Comparison of ENCODE assay signal across 19 cellular contexts in the genomic region with DNA sequence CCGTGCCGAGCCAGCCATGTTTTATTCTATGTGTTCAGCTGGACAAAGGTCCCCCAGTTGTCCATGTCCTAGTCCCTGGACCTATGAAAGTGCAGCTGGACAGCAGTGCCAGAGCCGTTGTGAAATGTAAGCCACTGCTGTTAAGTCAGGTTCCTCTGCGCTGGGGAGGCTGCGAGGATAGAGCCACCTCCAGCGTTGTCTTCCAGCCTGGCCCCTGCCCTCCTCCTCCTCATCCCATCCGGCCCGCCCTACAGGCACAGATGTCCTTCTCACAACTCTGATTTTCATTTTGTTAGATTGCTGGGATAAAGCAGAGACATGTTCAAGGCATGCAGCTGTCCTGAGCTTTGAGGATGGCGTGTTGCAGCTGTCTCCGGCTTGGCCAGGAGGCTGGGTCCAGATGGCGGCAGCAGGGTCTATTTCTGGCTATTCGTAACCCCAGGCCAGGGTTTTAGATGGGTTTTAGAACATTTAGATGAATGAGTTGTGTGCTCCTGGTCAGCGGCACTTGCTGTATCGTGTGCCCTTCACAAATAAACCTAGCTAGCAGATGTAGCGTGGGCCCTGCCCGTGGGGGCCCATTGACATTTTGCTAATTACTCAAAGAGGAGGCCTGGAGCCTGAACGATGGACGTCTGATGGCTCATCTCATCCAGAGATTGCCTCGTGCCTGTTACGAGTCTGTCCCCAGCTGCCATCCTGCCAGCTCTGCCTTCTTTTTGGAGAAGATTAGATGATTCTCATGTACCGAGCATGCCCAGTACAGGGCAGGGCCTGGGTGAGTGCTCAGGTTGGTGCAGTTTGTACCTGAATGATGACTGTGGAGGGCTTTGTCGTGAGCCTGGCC.
DNase-seq lines count a peak whose midpoint lies in the region; ATAC-seq and TF ChIP-seq lines count a peak whose summit lies in the region.
"Had no signal": no experiment of that assay in that cellular context is flagged by ENCODE, and none has a peak within 500 bp of the region (broad histone marks: within the 10 kb centered on the region; RNA-seq: fewer than 3 reads in every experiment).

No MANE protein-coding gene starts in this region.

- ATAC-seq in heart left ventricle, result peak; percentile 17 to 57 (median 48)
- ATAC-seq: left colon had no signal

- no peaks in the 10 kb centered on the region for H3K36me3 ChIP-seq in heart left ventricle
- H3K36me3 ChIP-seq in neural progenitor cell, result no peaks in the 10 kb centered on the region
- no peaks in the 10 kb centered on the region for H3K36me3 ChIP-seq in ascending aorta
- H3K36me3 ChIP-seq in transverse colon, result no peaks in the 10 kb centered on the region
- H3K36me3 ChIP-seq: thoracic aorta had no signal

- in situ Hi-C loops in transverse colon (cut with MboI; ENCODE audit: low pct_ligation_motif_present in 1 of 4, low pct_unique_long_range_greater_than_20kb in 1 of 4, low sequenced_read_pairs in 3 of 4), result no loop called here

- TF ChIP-seq CTCF in AG10803 (conservative IDR thresholded peaks at IDR 0.05; ENCODE audit: low read length) (no peak), heart left ventricle (IDR thresholded peaks at IDR 0.05) (no peak), neural progenitor cell (IDR thresholded peaks at IDR 0.05) (no peak), ascending aorta (IDR thresholded peaks at IDR 0.05) (no peak), transverse colon (IDR thresholded peaks at IDR 0.05) (no peak)

- H3K4me1 ChIP-seq in heart left ventricle (peaks cover 0 to 16% (median 8%) of the 10 kb centered on the region in 12 donors), neural progenitor cell (no peaks in the 10 kb centered on the region), ascending aorta (no peaks in the 10 kb centered on the region), transverse colon (peaks cover 0 to 4% (median 0%) of the 10 kb centered on the region in 4 donors)
- H3K4me1 ChIP-seq: parathyroid adenoma had no signal

- H3K27ac ChIP-seq in heart left ventricle (peak overlapping the region in 9 of 12 donors; percentile 9 to 74 (median 49)), neural progenitor cell (no peak overlapping the region), ascending aorta (no peak overlapping the region), transverse colon (peak overlapping the region in 2 of 4 donors; percentile 9 to 51)
- H3K27ac ChIP-seq: parathyroid adenoma, thoracic aorta had no signal

- no peaks in the 10 kb centered on the region for H3K79me2 ChIP-seq in neural progenitor cell (ENCODE audit: low read depth)
- H3K79me2 ChIP-seq: parathyroid adenoma had no signal

- no peak overlapping the region for H3K4me2 ChIP-seq in neural progenitor cell

- no peaks in the 10 kb centered on the region for H3K27me3 Mint-ChIP-seq in neural progenitor cell (ENCODE audit: insufficient read depth, low read depth)
- H3K27me3 Mint-ChIP-seq: activated CD4-positive, alpha-beta memory T cell treated with anti-CD3 and anti-CD28 coated beads, Interleukin-2, amount 10 ng/mL, durations not matched to agents 7 days and 5 days had no signal

- no peaks in the 10 kb centered on the region for H3K36me3 Mint-ChIP-seq in neural progenitor cell

- whole genome bisulfite sequencing in heart left ventricle, 4 donors, result 72 to 86% (median 78%) methylated on average over 20 to 22 of the region's 22 CpGs
- WGBS in transverse colon (ENCODE audit: low coverage in 1 of 2), 2 donors, result 83 to 93% methylated on average over 10 to 22 of the region's 22 CpGs

- H3K9me3 Mint-ChIP-seq in neural progenitor cell, result peaks cover 11% of the 10 kb centered on the region
- H3K9me3 Mint-ChIP-seq: CD8-positive, alpha-beta memory T cell had no signal

- no peaks in the 10 kb centered on the region for H3K27me3 ChIP-seq in heart left ventricle
- no peaks in the 10 kb centered on the region for H3K27me3 ChIP-seq in neural progenitor cell
- no peaks in the 10 kb centered on the region for H3K27me3 ChIP-seq in ascending aorta
- H3K27me3 ChIP-seq in transverse colon, result no peaks in the 10 kb centered on the region

- no peaks in the 10 kb centered on the region for H3F3A ChIP-seq in neural progenitor cell (ENCODE audit: low read depth)

- DNase-seq in AG10803 (ENCODE audit: low read depth), result peak; percentile 28
- DNase-seq in NCI-H524 (lab: John Stamatoyannopoulos, UW), result peak; percentile 81 to 94
- DNase-seq in heart left ventricle, result peak in 2 of 5 donors; percentile 36 to 67
- DNase-seq in neural progenitor cell (ENCODE audit: low spot score), result no peak
- DNase-seq in ascending aorta (ENCODE audit: low spot score in 2 of 2), result no peak
- no peak for DNase-seq in transverse colon
- no peak for DNase-seq in NAMALWA (ENCODE audit: low spot score)
- no peak for DNase-seq in DMS79 (lab: John Stamatoyannopoulos, UW)
- DNase-seq: activated CD4-positive, alpha-beta memory T cell treated with anti-CD3 and anti-CD28 coated beads, Interleukin-2, amount 10 ng/mL, durations not matched to agents 7 days and 5 days; activated naive CD4-positive, alpha-beta T cell treated with anti-CD3 and anti-CD28 coated beads, Interleukin-2, amount 50 U/mL, for 16 hours; activated T-cell treated with anti-CD3 and anti-CD28 coated beads, Interleukin-2, amount 50 U/mL, for 1 hour; CD8-positive, alpha-beta memory T cell; DND-41; GOT3; left colon; NCI-H2081 treated with DMSO at 0.1 percent for 48 hours; NCI-H526 had no signal

- no peaks in the 10 kb centered on the region for H4K20me1 ChIP-seq in neural progenitor cell (ENCODE audit: low read depth)

- intact Hi-C loops in heart left ventricle (cut with DNase I), result loop anchor here in 1 of 10 donors (10.0 kb wide), 1 partner anchor 46 kb away; no protein-coding TSS in a partner anchor
- intact Hi-C loops in ascending aorta (cut with DNase I), result no loop called here
- intact Hi-C loops in transverse colon (cut with DNase I; ENCODE audit: low total_unique reads), result no loop called here

- no peak overlapping the region for H3K4me3 Mint-ChIP-seq in neural progenitor cell
- H3K4me3 Mint-ChIP-seq: activated CD4-positive, alpha-beta memory T cell treated with anti-CD3 and anti-CD28 coated beads, Interleukin-2, amount 10 ng/mL, durations not matched to agents 7 days and 5 days; CD8-positive, alpha-beta memory T cell had no signal

- H3K9me3 ChIP-seq in heart left ventricle (peaks cover 0 to 11% (median 3%) of the 10 kb centered on the region in 12 donors), neural progenitor cell (ENCODE audit: low read depth) (no peaks in the 10 kb centered on the region), ascending aorta (peaks cover 0 to 8% of the 10 kb centered on the region in 2 donors), transverse colon (peaks cover 0 to 4% of the 10 kb centered on the region in 2 donors)
- H3K9me3 ChIP-seq: thoracic aorta had no signal

- peak overlapping the region; percentile 17 for H3K27ac Mint-ChIP-seq in neural progenitor cell
- H3K27ac Mint-ChIP-seq: activated CD4-positive, alpha-beta memory T cell treated with anti-CD3 and anti-CD28 coated beads, Interleukin-2, amount 10 ng/mL, durations not matched to agents 7 days and 5 days had no signal

- H3K4me3 ChIP-seq in AG10803 (ENCODE audit: low read length), result no peak overlapping the region
- H3K4me3 ChIP-seq in heart left ventricle, result no peak overlapping the region
- H3K4me3 ChIP-seq in neural progenitor cell, result no peak overlapping the region
- no peak overlapping the region for H3K4me3 ChIP-seq in ascending aorta
- no peak overlapping the region for H3K4me3 ChIP-seq in transverse colon
- H3K4me3 ChIP-seq: thoracic aorta had no signal

- H3K9ac ChIP-seq in neural progenitor cell, result no peak overlapping the region
- H3K9ac ChIP-seq: parathyroid adenoma had no signal

- H3K4me1 Mint-ChIP-seq in neural progenitor cell, result peaks cover 5% of the 10 kb centered on the region
- H3K4me1 Mint-ChIP-seq: activated CD4-positive, alpha-beta memory T cell treated with anti-CD3 and anti-CD28 coated beads, Interleukin-2, amount 10 ng/mL, durations not matched to agents 7 days and 5 days had no signal

- TF ChIP-seq POLR2A in heart left ventricle (IDR thresholded peaks at IDR 0.05) (no peak), transverse colon (IDR thresholded peaks at IDR 0.05) (no peak)

- no peak for TF ChIP-seq EP300 in transverse colon (IDR thresholded peaks at IDR 0.05; ENCODE audit: low read depth)

- no peak overlapping the region for H2AFZ ChIP-seq in neural progenitor cell (replicated peaks)
- H2AFZ ChIP-seq: parathyroid adenoma had no signal

Comparison
In these comparisons a context has a peak if more than half of its experiments do, and no peak if none do; other contexts are left out.
1. DNase-seq: peak in AG10803 (single experiment) and NCI-H524 (2 of 2); none in neural progenitor cell (single experiment), ascending aorta (0 of 2), transverse colon (single experiment), NAMALWA (single experiment) and DMS79 (single experiment).
2. H3K27ac ChIP-seq: peak in heart left ventricle (9 of 12); none in neural progenitor cell (single experiment) and ascending aorta (0 of 2).